30 cellular contexts compared by ENCODE assay signal in genomic region chr14:104119700-104120251, GRCh38. TPM values are rescaled to one million over a fixed set of nuclear protein-coding genes. Genes with fewer than 3 reads are reported as not detected.
DNase-seq lines count a peak whose midpoint lies in the region; ATAC-seq, FAIRE-seq and TF ChIP-seq lines count a peak whose summit lies in the region.
"Had no signal": no experiment of that assay in that cellular context is flagged by ENCODE, and none has a peak within 500 bp of the region (broad histone marks: within the 10 kb centered on the region; RNA-seq: fewer than 3 reads in every experiment).

No MANE protein-coding gene starts in this region.

- no peaks in the 10 kb centered on the region for H3K4me1 Mint-ChIP-seq in endodermal cell
- H3K4me1 Mint-ChIP-seq: activated CD4-positive, alpha-beta memory T cell treated with anti-CD3 and anti-CD28 coated beads, Interleukin-2, amount 10 ng/mL, durations not matched to agents 7 days and 5 days had no signal

- no peak for TF ChIP-seq EP300 in HepG2 (IDR thresholded peaks at IDR 0.05; ENCODE audit: low read depth in 2 of 2, low read length in 2 of 2)
- no peak for TF ChIP-seq EP300 in HepG2 (CRISPR knock-in tag; IDR thresholded peaks at IDR 0.05; ENCODE audit: borderline replicate concordance)
- no peak for TF ChIP-seq EP300 in stomach (IDR thresholded peaks at IDR 0.05)

- H3K27me3 Mint-ChIP-seq in endodermal cell (ENCODE audit: insufficient read depth) = peaks cover 61% of the 10 kb centered on the region

- in situ Hi-C loops in HepG2 (cut with HindIII; ENCODE audit: extremely low pct_ligation_motif_present, low pct_unique_long_range_greater_than_20kb) = no loop called here

- no peak for ATAC-seq in HepG2
- ATAC-seq: gastrocnemius medialis, SK-N-SH treated with all-trans-retinoic acid at 6 μM for 48 hours had no signal

- peaks cover 4 to 16% of the 10 kb centered on the region in 2 experiments for H3K27me3 ChIP-seq in HepG2 (ENCODE audit: control insufficient read depth in 1 of 2, insufficient read depth in 2 of 2, low read length in 2 of 2)
- peaks cover 21 to 69% (median 27%) of the 10 kb centered on the region in 3 donors for H3K27me3 ChIP-seq in stomach
- H3K27me3 ChIP-seq in endodermal cell (ENCODE audit: control insufficient read depth, insufficient read depth, low read length, poor library complexity, severe bottlenecking) = peaks cover 72% of the 10 kb centered on the region
- H3K27me3 ChIP-seq: testis had no signal

- intact Hi-C loops in HepG2 (cut with micrococcal nuclease; ENCODE audit: unreplicated experiment) = no loop called here
- intact Hi-C loops in stomach (cut with DNase I; ENCODE audit: low total_unique reads) = no loop called here

- H3K27ac ChIP-seq in angular gyrus (ENCODE audit: low read depth, low read length) (peak overlapping the region; percentile 31), HepG2 (ENCODE audit: extremely low read length, insufficient read depth, low read length) (no peak overlapping the region), stomach (no peak overlapping the region), endodermal cell (ENCODE audit: low read depth, low read length) (no peak overlapping the region)
- H3K27ac ChIP-seq: gastrocnemius medialis, testis had no signal

- TF ChIP-seq CTCF in HepG2 (CRISPR knock-in tag; IDR thresholded peaks at IDR 0.05) (no peak), stomach (IDR thresholded peaks at IDR 0.05) (no peak), endodermal cell (conservative IDR thresholded peaks at IDR 0.05) (no peak)

- TF ChIP-seq POLR2A in HepG2 (IDR thresholded peaks at IDR 0.05; ENCODE audit: insufficient read depth in 1 of 2, low read depth in 2 of 2, low read length in 2 of 2) (no peak), stomach (IDR thresholded peaks at IDR 0.05) (no peak)

- no peak for FAIRE-seq in HepG2 (lab: Jason Lieb, UNC)

- H3K9ac ChIP-seq in HepG2 (ENCODE audit: insufficient read depth, low read depth, low read length) (no peak overlapping the region), endodermal cell (ENCODE audit: extremely low read depth, low read length, poor library complexity, severe bottlenecking) (no peak overlapping the region)

- BruUV-seq in HepG2 (replicated peaks; lab: Mats Ljungman, UMichigan) = no TSS peak

- no peaks in the 10 kb centered on the region for H3K9me3 ChIP-seq in HepG2 (ENCODE audit: low read length)
- H3K9me3 ChIP-seq in stomach = peaks cover 0 to 17% (median 15%) of the 10 kb centered on the region in 4 donors
- H3K9me3 ChIP-seq in endodermal cell (ENCODE audit: control insufficient read depth, low read length) = no peaks in the 10 kb centered on the region
- H3K9me3 ChIP-seq: testis had no signal

- no peaks in the 10 kb centered on the region for H3K36me3 Mint-ChIP-seq in endodermal cell (ENCODE audit: low read depth)

- H3K4me3 Mint-ChIP-seq in endodermal cell = no peak overlapping the region
- H3K4me3 Mint-ChIP-seq: activated CD4-positive, alpha-beta memory T cell treated with anti-CD3 and anti-CD28 coated beads, Interleukin-2, amount 10 ng/mL, durations not matched to agents 7 days and 5 days had no signal

- H4K20me1 ChIP-seq in HepG2 (ENCODE audit: insufficient read depth, low read length) = no peaks in the 10 kb centered on the region

- TF ChIP-seq RAD21 in HepG2 (CRISPR knock-in tag; IDR thresholded peaks at IDR 0.05) = no peak

- CTCF ChIA-PET in HepG2 (lab: Yijun Ruan, JAX; ENCODE audit: low intra/inter-chr PET ratio, low total read pairs) = no interaction called here

- 3% methylated on average over 6 of the region's 13 CpGs for WGBS in HepG2 (ENCODE audit: low lambda C conversion rate)
- WGBS in stomach, 5 donors = 74 to 88% (median 81%) methylated on average over 5 to 13 of the region's 13 CpGs
- 88 to 89% methylated on average over 13 of the region's 13 CpGs for WGBS in endodermal cell (ENCODE audit: insufficient coverage in 1 of 2, insufficient read length in 1 of 2), 2 experiments

- peak; percentile 9 for DNase-seq in activated CD8-positive, alpha-beta memory T cell treated with anti-CD3 and anti-CD28 coated beads, Interleukin-2, amount 50 U/mL, for 4 hours
- DNase-seq in activated CD8-positive, alpha-beta memory T cell treated with anti-CD3 and anti-CD28 coated beads for 24 hours = no peak
- no peak for DNase-seq in HepG2 (ENCODE audit: low spot score)
- DNase-seq in stomach = peak; percentile 24
- no peak for DNase-seq in NCI-H1436 (lab: John Stamatoyannopoulos, UW)
- DNase-seq in endodermal cell = no peak
- DNase-seq in activated CD4-positive, CD25-positive, alpha-beta regulatory T cell (lab: John Stamatoyannopoulos, UW) = no peak
- DNase-seq: 8988T; activated CD4-positive, alpha-beta memory T cell treated with anti-CD3 and anti-CD28 coated beads, Interleukin-2, amount 10 ng/mL, durations not matched to agents 7 days and 5 days; activated naive CD4-positive, alpha-beta T cell; AML-193; amygdala; central memory CD4-positive, alpha-beta T cell; DMS53; erythroblast; gastrocnemius medialis; GDM1; KG1; NCI-H146; NCI-H2171; NCI-H524; occipital lobe; retina; RPMI8226; stimulated activated CD4-positive, alpha-beta T cell treated with anti-CD3 and anti-CD28 coated beads, Interleukin-15, amount 100 ng/mL, for 24 hours; testis had no signal

- H3K27ac Mint-ChIP-seq in endodermal cell = no peak overlapping the region
- H3K27ac Mint-ChIP-seq: activated CD4-positive, alpha-beta memory T cell treated with anti-CD3 and anti-CD28 coated beads, Interleukin-2, amount 10 ng/mL, durations not matched to agents 7 days and 5 days had no signal

- no peak overlapping the region for H3K4me3 ChIP-seq in HepG2 (replicated peaks in 1 of 3; ENCODE audit: insufficient read depth in 1 of 3, low read depth in 2 of 3, low read length in 3 of 3)
- H3K4me3 ChIP-seq in stomach = no peak overlapping the region
- no peak overlapping the region for H3K4me3 ChIP-seq in endodermal cell (ENCODE audit: low read length)
- H3K4me3 ChIP-seq: gastrocnemius medialis, testis had no signal

- H3K36me3 ChIP-seq in HepG2 (replicated peaks in 1 of 2; ENCODE audit: control insufficient read depth in 1 of 2, insufficient read depth in 2 of 2, low read length in 2 of 2) (no peaks in the 10 kb centered on the region), stomach (no peaks in the 10 kb centered on the region), endodermal cell (ENCODE audit: control insufficient read depth, insufficient read depth, low read length) (no peaks in the 10 kb centered on the region)
- H3K36me3 ChIP-seq: gastrocnemius medialis had no signal

- no peaks in the 10 kb centered on the region for H3K79me2 ChIP-seq in HepG2 (ENCODE audit: insufficient read depth, low read length)

- no peak overlapping the region for H3K4me2 ChIP-seq in HepG2 (ENCODE audit: low read depth, low read length)

- peaks cover 11% of the 10 kb centered on the region for H3K9me3 Mint-ChIP-seq in endodermal cell

- H2AFZ ChIP-seq in HepG2 (ENCODE audit: low read length) = no peak overlapping the region

- POLR2A ChIA-PET in HepG2 (lab: Yijun Ruan, JAX) = no interaction called here

- H3K4me1 ChIP-seq in HepG2 (ENCODE audit: insufficient read depth, low read length) = no peaks in the 10 kb centered on the region
- peaks cover 15 to 31% (median 28%) of the 10 kb centered on the region in 4 donors for H3K4me1 ChIP-seq in stomach
- H3K4me1 ChIP-seq in endodermal cell (ENCODE audit: control insufficient read depth, insufficient read depth, low read length) = no peaks in the 10 kb centered on the region
- H3K4me1 ChIP-seq: gastrocnemius medialis had no signal

RNA-seq across cellular contexts. Expression of gene KIF26A, which starts 18.6 kb away (rescaled TPM):
- total RNA-seq in HepG2 (2016; rRNA removed; fragmentation: Illumina TruSeq; extraction: Trizol) (not detected in 2 replicates), stomach (10 to 100 TPM in 1 of 5 donors, 1 to 10 TPM in 3, under 1 TPM in 1; 0.89 to 21.7 (median 2.8) TPM), endodermal cell (10 to 100 TPM; 36.7 to 54.8 TPM)
- total RNA-seq in HepG2 (2016; cell fraction: cytosol; rRNA removed; fragmentation: Illumina TruSeq; extraction: Trizol; ENCODE audit: low read depth) = not detected in 2 replicates
- total RNA-seq in HepG2 (2016; cell fraction: insoluble cytoplasmic fraction; rRNA removed; fragmentation: Illumina TruSeq; extraction: Trizol) = not detected in 2 replicates
- not detected in 2 replicates for total RNA-seq in HepG2 (2016; cell fraction: membrane; rRNA removed; fragmentation: Illumina TruSeq; extraction: Trizol)
- not detected in 2 replicates for total RNA-seq in HepG2 (2016; cell fraction: nucleus; rRNA removed; fragmentation: Illumina TruSeq; extraction: Trizol)
- polyA plus RNA-seq in HepG2 (2011; rRNA removed) (not detected in 2 replicates), stomach (1 to 10 TPM in 2 of 3 donors, under 1 TPM in 1; 0.65 to 1.8 (median 1.2) TPM)
- not detected in 2 replicates for polyA plus RNA-seq in HepG2 (2011; cell fraction: cytosol; rRNA removed)
- polyA plus RNA-seq in HepG2 (2011; cell fraction: nucleus; rRNA removed) = not detected in 2 replicates
- not detected in 2 replicates for polyA plus RNA-seq in HepG2 (2012)
- not detected in 2 replicates for polyA plus RNA-seq in HepG2 (2016; cell fraction: cytosol; fragmentation: Illumina TruSeq; extraction: Trizol; ENCODE audit: low read depth)
- polyA plus RNA-seq in HepG2 (2016; cell fraction: insoluble cytoplasmic fraction; fragmentation: Illumina TruSeq; extraction: Trizol; ENCODE audit: low read depth) = not detected in 2 replicates
- not detected in 2 replicates for polyA plus RNA-seq in HepG2 (2016; cell fraction: membrane; fragmentation: Illumina TruSeq; extraction: Trizol; ENCODE audit: low read depth)
- polyA plus RNA-seq in HepG2 (2016; cell fraction: nucleus; fragmentation: Illumina TruSeq; extraction: Trizol; ENCODE audit: insufficient read depth, low read depth) = not detected in 2 replicates
- polyA minus RNA-seq in HepG2 (2011; rRNA and poly(A)+ RNA removed; ENCODE audit: low replicate concordance) = 0.02 and 12.4 TPM in 2 replicates
- 0.18 and 0.30 TPM in 2 replicates for polyA minus RNA-seq in HepG2 (2011; cell fraction: cytosol; rRNA and poly(A)+ RNA removed)
- 0.13 TPM in 1 of 2 replicates, not detected in the other for polyA minus RNA-seq in HepG2 (2011; cell fraction: nucleus; rRNA and poly(A)+ RNA removed)
- polyA plus RNA-seq in endodermal cell (2013, experiment 1 of 2) = 9.9 TPM
- 8.4 TPM for polyA plus RNA-seq in endodermal cell (2013, experiment 2 of 2)

RNA-seq across cellular contexts. Expression of gene ASPG, which starts 34.3 kb away (rescaled TPM):
- total RNA-seq in HepG2 (2016; rRNA removed; fragmentation: Illumina TruSeq; extraction: Trizol) (not detected in 2 replicates), stomach (10 to 100 TPM in 1 of 5 donors, 1 to 10 TPM in 2, under 1 TPM in 1, not detected in 1; 0.58 to 10.7 (median 5.3) TPM), endodermal cell (1 to 10 TPM in 1 of 2 donors, under 1 TPM in 1; 0.71 to 1.4 TPM)
- total RNA-seq in HepG2 (2016; cell fraction: cytosol; rRNA removed; fragmentation: Illumina TruSeq; extraction: Trizol; ENCODE audit: low read depth) = not detected in 2 replicates
- not detected in 2 replicates for total RNA-seq in HepG2 (2016; cell fraction: insoluble cytoplasmic fraction; rRNA removed; fragmentation: Illumina TruSeq; extraction: Trizol)
- total RNA-seq in HepG2 (2016; cell fraction: membrane; rRNA removed; fragmentation: Illumina TruSeq; extraction: Trizol) = not detected in 2 replicates
- not detected in 2 replicates for total RNA-seq in HepG2 (2016; cell fraction: nucleus; rRNA removed; fragmentation: Illumina TruSeq; extraction: Trizol)
- polyA plus RNA-seq in HepG2 (2011; rRNA removed) (not detected in 2 replicates), stomach (1 to 10 TPM in 2 of 3 donors, under 1 TPM in 1; 0.12 to 5.5 (median 4.4) TPM)
- polyA plus RNA-seq in HepG2 (2011; cell fraction: cytosol; rRNA removed) = not detected in 2 replicates
- not detected in 2 replicates for polyA plus RNA-seq in HepG2 (2011; cell fraction: nucleus; rRNA removed)
- polyA plus RNA-seq in HepG2 (2012) = not detected in 2 replicates
- not detected in 2 replicates for polyA plus RNA-seq in HepG2 (2016; cell fraction: cytosol; fragmentation: Illumina TruSeq; extraction: Trizol; ENCODE audit: low read depth)
- polyA plus RNA-seq in HepG2 (2016; cell fraction: insoluble cytoplasmic fraction; fragmentation: Illumina TruSeq; extraction: Trizol; ENCODE audit: low read depth) = not detected in 2 replicates
- not detected in 2 replicates for polyA plus RNA-seq in HepG2 (2016; cell fraction: membrane; fragmentation: Illumina TruSeq; extraction: Trizol; ENCODE audit: low read depth)
- not detected in 2 replicates for polyA plus RNA-seq in HepG2 (2016; cell fraction: nucleus; fragmentation: Illumina TruSeq; extraction: Trizol; ENCODE audit: insufficient read depth, low read depth)
- polyA minus RNA-seq in HepG2 (2011; rRNA and poly(A)+ RNA removed; ENCODE audit: low replicate concordance) = 0.37 TPM in 1 of 2 replicates, not detected in the other
- not detected in 2 replicates for polyA minus RNA-seq in HepG2 (2011; cell fraction: cytosol; rRNA and poly(A)+ RNA removed)
- not detected in 2 replicates for polyA minus RNA-seq in HepG2 (2011; cell fraction: nucleus; rRNA and poly(A)+ RNA removed)
- polyA plus RNA-seq in endodermal cell (2013, experiment 1 of 2) = 0.32 TPM
- 0.33 TPM for polyA plus RNA-seq in endodermal cell (2013, experiment 2 of 2)
- total RNA-seq: activated CD4-positive, alpha-beta memory T cell treated with anti-CD3 and anti-CD28 coated beads, Interleukin-2, amount 10 ng/mL, durations not matched to agents 7 days and 5 days; HT1080; kidney epithelial cell had no signal

Comparison
In these comparisons a context has a peak if more than half of its experiments do, and no peak if none do; other contexts are left out.
1. DNase-seq: peak in activated CD8-positive, alpha-beta memory T cell treated with anti-CD3 and anti-CD28 coated beads, Interleukin-2, amount 50 U/mL, for 4 hours (single experiment) and stomach (single experiment); none in activated CD8-positive, alpha-beta memory T cell treated with anti-CD3 and anti-CD28 coated beads for 24 hours (single experiment), HepG2 (single experiment), NCI-H1436 (single experiment), endodermal cell (single experiment) and activated CD4-positive, CD25-positive, alpha-beta regulatory T cell (0 of 4).